In genomic region chr21:31580866-31581276, GRCh38 we compare ENCODE assay signal across 8 cellular contexts.
A peak's percentile ranks its signal among the peaks of the same experiment; 100 is the strongest.
DNase-seq lines count a peak whose midpoint lies in the region; ATAC-seq, FAIRE-seq and TF ChIP-seq lines count a peak whose summit lies in the region.

No MANE protein-coding gene starts in this region.

- 28 to 48% (median 35%) methylated on average over 3 of the region's 3 CpGs for WGBS in adrenal gland, 4 donors
- WGBS in right cardiac atrium, result 33% methylated on average over 3 of the region's 3 CpGs
- WGBS in small intestine, 3 donors, result 27 to 38% (median 35%) methylated on average over 3 of the region's 3 CpGs

- CTCF ChIA-PET in T-cell (lab: Charles Lee), result interaction anchor here (0.5 to 3.7 kb wide), 27 partner anchors 10 to 482 kb away, joined by 3 to 45 read pairs (median 5); no protein-coding TSS in a partner anchor

- TF ChIP-seq CTCF in adrenal gland (IDR thresholded peaks at IDR 0.05), result peak; percentile 49 to 84 (median 80)

- no peaks in the 10 kb centered on the region for H3K36me3 Mint-ChIP-seq in T-cell

- no peak for FAIRE-seq in small intestine (lab: Jason Lieb, UNC)

- POLR2A ChIA-PET in T-cell (lab: Charles Lee), result interaction anchor here (0.6 kb wide), 3 partner anchors 22 to 142 kb away, joined by 3 read pairs; no protein-coding TSS in a partner anchor

- H3K9me3 ChIP-seq in adrenal gland (replicated peaks in 1 of 3) (no peaks in the 10 kb centered on the region), right cardiac atrium (ENCODE audit: control insufficient read depth, low read length) (no peaks in the 10 kb centered on the region), small intestine (ENCODE audit: control insufficient read depth, low read depth) (no peaks in the 10 kb centered on the region)

- no peak overlapping the region for H3K27ac ChIP-seq in adrenal gland
- no peak overlapping the region for H3K27ac ChIP-seq in right cardiac atrium (ENCODE audit: low read length)
- no peak overlapping the region for H3K27ac ChIP-seq in small intestine (ENCODE audit: low read depth in 1 of 2, low read length in 1 of 2)

- H3K27me3 Mint-ChIP-seq in T-cell, result peaks cover 0 to 4% of the 10 kb centered on the region in 2 donors

- no peak overlapping the region for H3K4me3 Mint-ChIP-seq in T-cell

- no peaks in the 10 kb centered on the region for H3K4me1 ChIP-seq in adrenal gland (replicated peaks in 1 of 2)
- no peaks in the 10 kb centered on the region for H3K4me1 ChIP-seq in right cardiac atrium (ENCODE audit: control insufficient read depth, insufficient read depth, low read length)
- H3K4me1 ChIP-seq in small intestine (ENCODE audit: control insufficient read depth in 2 of 2, insufficient read depth in 1 of 2, low read depth in 1 of 2, low read length in 1 of 2), result no peaks in the 10 kb centered on the region

- H3K9me3 Mint-ChIP-seq in T-cell, result no peaks in the 10 kb centered on the region

- peak; percentile 67 for ATAC-seq in GM21390 (IDR thresholded peaks at IDR 0.05; ENCODE audit: unreplicated experiment)
- ATAC-seq in T-cell (replicated peaks in 1 of 4), result peak; percentile 78 to 85 (median 82)
- ATAC-seq in right cardiac atrium, result peak; percentile 75 to 84
- ATAC-seq in HG03039 (IDR thresholded peaks at IDR 0.05; ENCODE audit: unreplicated experiment), result no peak

- no peak for TF ChIP-seq POLR2A in adrenal gland (IDR thresholded peaks at IDR 0.05)

- H3K27me3 ChIP-seq in adrenal gland, result no peaks in the 10 kb centered on the region
- no peaks in the 10 kb centered on the region for H3K27me3 ChIP-seq in right cardiac atrium (ENCODE audit: control insufficient read depth, insufficient read depth)
- H3K27me3 ChIP-seq in small intestine (ENCODE audit: control insufficient read depth in 2 of 2, insufficient read depth in 2 of 2, low read length in 2 of 2), result no peaks in the 10 kb centered on the region

- H3K4me3 ChIP-seq in adrenal gland, result no peak overlapping the region
- no peak overlapping the region for H3K4me3 ChIP-seq in right cardiac atrium (ENCODE audit: low read length)
- no peak overlapping the region for H3K4me3 ChIP-seq in small intestine (ENCODE audit: low read depth in 1 of 2, low read length in 2 of 2)

- peak; percentile 50 for DNase-seq in COLO829 (ENCODE audit: low spot score)
- DNase-seq in NCI-H1105 (lab: John Stamatoyannopoulos, UW), result peak; percentile 49
- DNase-seq in T-cell, result peak; percentile 31 to 78 (median 62)
- DNase-seq in adrenal gland, result peak; percentile 53 to 89 (median 72)
- DNase-seq in right cardiac atrium, result peak; percentile 72 to 91 (median 80)
- peak; percentile 65 for DNase-seq in small intestine

- H3K36me3 ChIP-seq in adrenal gland (replicated peaks in 1 of 2) (no peaks in the 10 kb centered on the region), small intestine (ENCODE audit: control insufficient read depth in 2 of 2, insufficient read depth in 2 of 2, low read length in 2 of 2) (no peaks in the 10 kb centered on the region)

- intact Hi-C loops in adrenal gland (cut with DNase I) (loop anchor here in 1 of 2 donors (2.0 kb wide), 1 partner anchor 382 kb away; no protein-coding TSS in a partner anchor), right cardiac atrium (cut with DNase I) (loop anchor here in 3 of 4 donors (2.0 to 10.0 kb wide), 4 partner anchors 236 to 384 kb away; partner anchors contain the start of gene TIAM1 (in 1 of the 3))

- peaks cover 0 to 5% (median 4%) of the 10 kb centered on the region in 3 donors for H3K4me1 Mint-ChIP-seq in T-cell

- H3K27ac Mint-ChIP-seq in T-cell, result no peak overlapping the region
